In genomic region chr1:58904299-58905125, GRCh38 we compare ENCODE assay signal across 8 cellular contexts.
A peak's percentile ranks its signal among the peaks of the same experiment; 100 is the strongest.
DNase-seq lines count a peak whose midpoint lies in the region; ATAC-seq and TF ChIP-seq lines count a peak whose summit lies in the region.

No MANE protein-coding gene starts in this region.

- no peaks in the 10 kb centered on the region for H3K27me3 ChIP-seq in CD4-positive, CD25-positive, alpha-beta regulatory T cell (ENCODE audit: control insufficient read depth, insufficient read depth, low read length)
- no peaks in the 10 kb centered on the region for H3K27me3 ChIP-seq in PC-9 (ENCODE audit: insufficient read depth, low read depth)
- H3K27me3 ChIP-seq in osteoblast (ENCODE audit: insufficient read depth, low read length) = no peaks in the 10 kb centered on the region

- H3K27ac Mint-ChIP-seq in CD4-positive, CD25-positive, alpha-beta regulatory T cell = peak overlapping the region; percentile 66 to 88 (median 70)
- H3K27ac Mint-ChIP-seq in endothelial cell (ENCODE audit: unreplicated experiment) = peak overlapping the region; percentile 80

- H4K20me1 ChIP-seq in PC-9 (ENCODE audit: insufficient read depth) = no peaks in the 10 kb centered on the region
- no peaks in the 10 kb centered on the region for H4K20me1 ChIP-seq in osteoblast (ENCODE audit: insufficient read depth, low read length)

- peaks cover 47% of the 10 kb centered on the region for H3F3A ChIP-seq in PC-9 (ENCODE audit: insufficient read depth, low read depth)

- no peaks in the 10 kb centered on the region for H3K36me3 ChIP-seq in CD4-positive, CD25-positive, alpha-beta regulatory T cell (ENCODE audit: control insufficient read depth, insufficient read depth, low read length)
- H3K36me3 ChIP-seq in PC-9 (ENCODE audit: low read depth) = no peaks in the 10 kb centered on the region
- H3K36me3 ChIP-seq in osteoblast (ENCODE audit: insufficient read depth, low read length) = no peaks in the 10 kb centered on the region

- H3K36me3 Mint-ChIP-seq in CD4-positive, CD25-positive, alpha-beta regulatory T cell = no peaks in the 10 kb centered on the region
- H3K36me3 Mint-ChIP-seq in endothelial cell (ENCODE audit: low read depth, unreplicated experiment) = no peaks in the 10 kb centered on the region

- H3K27ac ChIP-seq in CD4-positive, CD25-positive, alpha-beta regulatory T cell (ENCODE audit: insufficient read depth, low read length, poor library complexity, severe bottlenecking) = peak overlapping the region; percentile 28
- H3K27ac ChIP-seq in PC-9 (peak overlapping the region; percentile 90), osteoblast (ENCODE audit: low read depth, low read length) (peak overlapping the region; percentile 88)

- H3K27me3 Mint-ChIP-seq in CD4-positive, CD25-positive, alpha-beta regulatory T cell = peaks cover 10% of the 10 kb centered on the region
- H3K27me3 Mint-ChIP-seq in endothelial cell (ENCODE audit: unreplicated experiment) = peaks cover 2% of the 10 kb centered on the region

- H3K4me3 ChIP-seq in CD4-positive, CD25-positive, alpha-beta regulatory T cell (ENCODE audit: low read depth, low read length) = peak overlapping the region; percentile 61
- peak overlapping the region; percentile 63 for H3K4me3 ChIP-seq in PC-9
- H3K4me3 ChIP-seq in osteoblast (ENCODE audit: insufficient read depth, low read length) = peak overlapping the region; percentile 72

- no peaks in the 10 kb centered on the region for H3K9me3 ChIP-seq in CD4-positive, CD25-positive, alpha-beta regulatory T cell (ENCODE audit: control insufficient read depth in 2 of 2, low read length in 2 of 2)
- no peaks in the 10 kb centered on the region for H3K9me3 ChIP-seq in PC-9 (ENCODE audit: insufficient read depth, low read depth)
- H3K9me3 ChIP-seq in osteoblast (ENCODE audit: low read depth, low read length) = no peaks in the 10 kb centered on the region

- H2AFZ ChIP-seq in PC-9 = peak overlapping the region; percentile 73
- peak overlapping the region; percentile 94 for H2AFZ ChIP-seq in osteoblast (ENCODE audit: low read length)

- CTCF ChIA-PET in PC-9 (lab: Charles Lee) = no interaction called here

- H3K4me2 ChIP-seq in PC-9 (peak overlapping the region; percentile 86), osteoblast (ENCODE audit: insufficient read depth, low read length) (peak overlapping the region; percentile 92)

- peaks cover 0 to 1% (median 0%) of the 10 kb centered on the region in 7 donors for H3K9me3 Mint-ChIP-seq in CD4-positive, CD25-positive, alpha-beta regulatory T cell
- no peaks in the 10 kb centered on the region for H3K9me3 Mint-ChIP-seq in endothelial cell (ENCODE audit: unreplicated experiment)

- no peaks in the 10 kb centered on the region for H3K9me2 ChIP-seq in PC-9 (ENCODE audit: insufficient read depth)

- no TSS peak for BruUV-seq in PC-9 (replicated peaks; lab: Mats Ljungman, UMichigan)

- intact Hi-C loops in PC-9 (cut with micrococcal nuclease; ENCODE audit: unreplicated experiment) = loop anchor here (2.0 to 10.0 kb wide), 3 partner anchors 120 to 793 kb away; no protein-coding TSS in a partner anchor

- POLR2A ChIA-PET in PC-9 (lab: Charles Lee; ENCODE audit: unreplicated experiment) = interaction anchor here (0.5 kb wide), 1 partner anchor 327 kb away, joined by 3 read pairs; no protein-coding TSS in a partner anchor

- DNase-seq in CD4-positive, CD25-positive, alpha-beta regulatory T cell = no peak
- no peak for DNase-seq in PC-9
- DNase-seq in endothelial cell (ENCODE audit: low spot score) = no peak
- DNase-seq in osteoblast (ENCODE audit: insufficient read length, low spot score, missing footprints) = no peak
- DNase-seq in AG08396 (ENCODE audit: low spot score) = no peak
- no peak for DNase-seq in hippocampal formation (lab: John Stamatoyannopoulos, UW)
- no peak for DNase-seq in OCI-M2 (lab: John Stamatoyannopoulos, UW; ENCODE audit: unreplicated experiment)

- H3K79me2 ChIP-seq in PC-9 (ENCODE audit: low read depth) (0 out of 2 replicates have a peak, but pooled peaks cover 7% of the 10 kb centered on the region), osteoblast (ENCODE audit: insufficient read depth, low read length) (no peaks in the 10 kb centered on the region)

- no peak for ATAC-seq in CD4-positive, CD25-positive, alpha-beta regulatory T cell (ENCODE audit: low read depth in 2 of 2)
- no peak for ATAC-seq in HG03469 (IDR thresholded peaks at IDR 0.05; ENCODE audit: unreplicated experiment)

- TF ChIP-seq CTCF in PC-9 (conservative IDR thresholded peaks at IDR 0.05) = no peak
- TF ChIP-seq CTCF in endothelial cell (IDR thresholded peaks at IDR 0.05; ENCODE audit: unreplicated experiment) = no peak
- no peak for TF ChIP-seq CTCF in osteoblast (IDR thresholded peaks at IDR 0.05; ENCODE audit: extremely low read depth, low read depth, low read length)

- peaks cover 0 to 16% (median 8%) of the 10 kb centered on the region in 4 donors for H3K4me1 Mint-ChIP-seq in CD4-positive, CD25-positive, alpha-beta regulatory T cell
- H3K4me1 Mint-ChIP-seq in endothelial cell (ENCODE audit: unreplicated experiment) = peaks cover 52% of the 10 kb centered on the region

- H3K4me3 Mint-ChIP-seq in CD4-positive, CD25-positive, alpha-beta regulatory T cell = peak overlapping the region; percentile 51 to 88 (median 82)
- H3K4me3 Mint-ChIP-seq in endothelial cell (ENCODE audit: unreplicated experiment) = peak overlapping the region; percentile 85

- H3K4me1 ChIP-seq in CD4-positive, CD25-positive, alpha-beta regulatory T cell (ENCODE audit: control insufficient read depth, insufficient read depth, low read length, poor library complexity, severe bottlenecking) = peaks cover 6% of the 10 kb centered on the region
- peaks cover 76% of the 10 kb centered on the region for H3K4me1 ChIP-seq in PC-9 (replicated peaks; ENCODE audit: insufficient read depth)
- H3K4me1 ChIP-seq in osteoblast (ENCODE audit: insufficient read depth, low read length) = peaks cover 30% of the 10 kb centered on the region

Comparison
In these comparisons a context has a peak if more than half of its experiments do, and no peak if none do; other contexts are left out.
1. H3K27ac ChIP-seq: peak in every context shown above with its lines; median percentile 90 in PC-9; 88 in osteoblast; 28 in CD4-positive, CD25-positive, alpha-beta regulatory T cell.